ENCODE assay signal across 18 cellular contexts in the genomic region with DNA sequence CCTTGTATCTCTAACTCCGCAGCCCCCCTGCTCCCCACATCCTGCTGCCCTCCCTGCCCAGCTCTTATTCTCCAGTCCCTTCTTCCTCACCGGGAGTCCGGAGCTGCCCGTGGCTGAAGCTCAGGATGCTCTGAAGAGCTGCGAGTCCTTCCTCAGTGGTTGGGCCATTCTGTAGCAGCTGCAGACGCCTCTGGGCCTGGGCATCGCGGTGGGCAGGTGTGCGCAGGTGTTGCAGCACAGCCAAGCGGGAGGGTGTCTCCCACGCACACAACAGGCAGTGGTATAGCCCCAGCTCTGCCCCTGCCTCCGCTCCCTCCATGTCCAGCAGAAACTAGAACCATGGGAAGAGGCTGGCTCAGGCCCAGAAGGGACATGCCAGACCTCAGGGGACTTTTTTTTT. TPM values are rescaled to one million over a fixed set of nuclear protein-coding genes. Genes with fewer than 3 reads are reported as not detected.
DNase-seq lines count a peak whose midpoint lies in the region; ATAC-seq and TF ChIP-seq lines count a peak whose summit lies in the region.
"Had no signal": no experiment of that assay in that cellular context is flagged by ENCODE, and none has a peak within 500 bp of the region (broad histone marks: within the 10 kb centered on the region; RNA-seq: fewer than 3 reads in every experiment).

No MANE protein-coding gene starts in this region.

- peaks cover 3% of the 10 kb centered on the region for H3K27me3 Mint-ChIP-seq in brain
- H3K27me3 Mint-ChIP-seq: CD4-positive, alpha-beta T cell had no signal

- no peak overlapping the region for H2AFZ ChIP-seq in osteoblast (ENCODE audit: low read length)

- H3K36me3 Mint-ChIP-seq in brain = peaks cover 40% of the 10 kb centered on the region

- DNase-seq in NK-92 (lab: John Stamatoyannopoulos, UW; ENCODE audit: unreplicated experiment) (peak; percentile 4), osteoblast (ENCODE audit: insufficient read length, low spot score, missing footprints) (peak; percentile 47), HAP-1 (ENCODE audit: low spot score in 2 of 2) (no peak), AML-193 (lab: John Stamatoyannopoulos, UW) (no peak)
- DNase-seq in NK-92 treated with Interleukin-12 subunit alpha and Interleukin-12 subunit beta, amount 100 ng/mL, for 24 hours (lab: John Stamatoyannopoulos, UW) = no peak
- no peak for DNase-seq in activated naive CD4-positive, alpha-beta T cell (lab: John Stamatoyannopoulos, UW)
- DNase-seq: C1 segment of cervical spinal cord; Calu3; CD4-positive, alpha-beta T cell; DMS 273 treated with DMSO at 0.1 percent for 48 hours had no signal

- peak overlapping the region in 4 of 5 experiments; percentile 14 to 97 (median 85) for H3K27ac Mint-ChIP-seq in brain
- H3K27ac Mint-ChIP-seq: CD4-positive, alpha-beta T cell had no signal

- H3K27me3 ChIP-seq in osteoblast (ENCODE audit: insufficient read depth, low read length) = no peaks in the 10 kb centered on the region
- H3K27me3 ChIP-seq in HAP-1 (ENCODE audit: low read depth) = no peaks in the 10 kb centered on the region

- H3K9me3 ChIP-seq in osteoblast (ENCODE audit: low read depth, low read length) (no peaks in the 10 kb centered on the region), HAP-1 (no peaks in the 10 kb centered on the region)

- no peaks in the 10 kb centered on the region for H4K20me1 ChIP-seq in osteoblast (ENCODE audit: insufficient read depth, low read length)

- peaks cover 3% of the 10 kb centered on the region for H3K36me3 ChIP-seq in osteoblast (ENCODE audit: insufficient read depth, low read length)
- H3K36me3 ChIP-seq in HAP-1 (replicated peaks) = no peaks in the 10 kb centered on the region

- TF ChIP-seq CTCF in brain (conservative IDR thresholded peaks at IDR 0.05) (no peak), osteoblast (IDR thresholded peaks at IDR 0.05; ENCODE audit: extremely low read depth, low read depth, low read length) (no peak)

- H3K4me3 Mint-ChIP-seq in brain = no peak overlapping the region
- H3K4me3 Mint-ChIP-seq: CD4-positive, alpha-beta T cell had no signal

- H3K4me3 ChIP-seq in osteoblast (ENCODE audit: insufficient read depth, low read length) (no peak overlapping the region), HAP-1 (no peak overlapping the region)
- H3K4me3 ChIP-seq: GM12878, K562 had no signal

- peaks cover 0 to 2% (median 0%) of the 10 kb centered on the region in 5 experiments for H3K9me3 Mint-ChIP-seq in brain
- H3K9me3 Mint-ChIP-seq: CD4-positive, alpha-beta T cell had no signal

- no peak overlapping the region for H3K27ac ChIP-seq in osteoblast (ENCODE audit: low read depth, low read length)
- H3K27ac ChIP-seq: 22Rv1 had no signal

- H3K4me2 ChIP-seq in osteoblast (ENCODE audit: insufficient read depth, low read length) = no peak overlapping the region

- peaks cover 20% of the 10 kb centered on the region for H3K4me1 Mint-ChIP-seq in brain

- in situ Hi-C loops in HAP-1 (cut with MboI; ENCODE audit: low sequenced_read_pairs) = no loop called here

- H3K4me1 ChIP-seq in osteoblast (ENCODE audit: insufficient read depth, low read length) = no peaks in the 10 kb centered on the region
- no peaks in the 10 kb centered on the region for H3K4me1 ChIP-seq in HAP-1

- H3K79me2 ChIP-seq in osteoblast (ENCODE audit: insufficient read depth, low read length) = no peaks in the 10 kb centered on the region

- ATAC-seq in GM21381 (IDR thresholded peaks at IDR 0.05; ENCODE audit: unreplicated experiment) = no peak
- ATAC-seq: GM12878, HCT116, K562 had no signal

RNA-seq across cellular contexts. Expression of a gene that starts 20.2 kb away (rescaled TPM):
- polyA plus RNA-seq in brain (ENCODE audit: insufficient read depth, low read depth, low replicate concordance) = 6.5 TPM
- total RNA-seq in osteoblast = 0.59 and 0.72 TPM in 2 replicates

RNA-seq across cellular contexts. Expression of a gene that starts 24.7 kb away (rescaled TPM):
- 48.6 TPM for polyA plus RNA-seq in brain (ENCODE audit: insufficient read depth, low read depth, low replicate concordance)
- 27.4 and 27.5 TPM in 2 replicates for total RNA-seq in osteoblast

RNA-seq across cellular contexts. Expression of a gene that starts 36.2 kb away (rescaled TPM):
- polyA plus RNA-seq in brain (ENCODE audit: insufficient read depth, low read depth, low replicate concordance) = 28.9 TPM
- 7.7 and 10.9 TPM in 2 replicates for total RNA-seq in osteoblast

RNA-seq across cellular contexts. Expression of a gene that starts 47.2 kb away (rescaled TPM):
- polyA plus RNA-seq in brain (ENCODE audit: insufficient read depth, low read depth, low replicate concordance) = 39.2 TPM
- total RNA-seq in osteoblast = not detected in 2 replicates
- total RNA-seq: A673; Calu3; CD4-positive, alpha-beta T cell; G401 had no signal

Comparison
In these comparisons a context has a peak if more than half of its experiments do, and no peak if none do; other contexts are left out.
1. DNase-seq: peak in NK-92 (single experiment) and osteoblast (single experiment); none in NK-92 treated with Interleukin-12 subunit alpha and Interleukin-12 subunit beta, amount 100 ng/mL, for 24 hours (single experiment), activated naive CD4-positive, alpha-beta T cell (0 of 4), HAP-1 (0 of 2) and AML-193 (0 of 2).